Comparison of ENCODE assay signal across 1 cellular context in the genomic region with DNA sequence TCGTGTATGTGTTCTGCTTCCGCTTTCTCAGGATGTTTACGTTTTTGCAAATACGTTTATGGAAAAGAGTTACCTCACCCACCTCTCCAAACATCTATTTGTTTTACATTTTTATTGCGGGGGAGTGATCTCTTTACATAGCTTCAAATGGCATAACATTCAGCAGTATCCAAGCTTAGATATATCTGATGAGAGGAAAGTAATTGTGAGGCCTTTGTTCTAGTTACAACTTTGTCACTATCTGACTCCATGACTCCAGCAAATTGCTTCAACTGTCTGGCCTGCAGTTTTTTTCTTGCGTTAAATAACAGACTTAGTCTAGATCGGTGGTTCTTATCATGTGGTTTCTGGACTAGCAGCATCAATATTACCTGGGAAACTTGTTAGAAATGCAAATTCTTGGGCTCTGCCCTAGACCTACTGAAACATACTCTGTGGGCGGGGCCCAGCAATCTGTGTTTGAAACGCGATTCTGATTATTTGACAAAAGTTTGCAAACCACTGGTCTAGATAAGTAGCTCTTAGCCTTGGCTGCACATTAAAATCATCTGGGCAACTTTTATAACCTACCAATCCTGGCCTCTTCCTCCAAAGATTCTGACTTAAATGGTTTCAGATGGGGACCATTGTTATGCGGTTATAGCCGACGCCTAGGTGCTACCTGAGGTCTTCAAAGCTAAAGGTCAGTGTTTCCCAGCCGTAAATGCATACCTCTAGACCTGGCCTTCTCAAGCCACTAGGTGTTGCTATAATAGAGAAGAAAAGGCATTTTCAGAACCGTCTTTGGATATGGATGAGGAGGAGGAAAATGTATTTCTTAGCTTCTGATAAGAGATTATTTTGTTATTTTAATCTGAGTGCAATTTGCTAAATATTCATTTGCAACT.
TF ChIP-seq lines count a peak whose summit lies in the region.

No MANE protein-coding gene starts in this region.

TF ChIP-seq in HCT116, 20 proteins besides CTCF, POLR2A, EP300 and RAD21 (continued from another document):
- TF ChIP-seq, protein P1, sequence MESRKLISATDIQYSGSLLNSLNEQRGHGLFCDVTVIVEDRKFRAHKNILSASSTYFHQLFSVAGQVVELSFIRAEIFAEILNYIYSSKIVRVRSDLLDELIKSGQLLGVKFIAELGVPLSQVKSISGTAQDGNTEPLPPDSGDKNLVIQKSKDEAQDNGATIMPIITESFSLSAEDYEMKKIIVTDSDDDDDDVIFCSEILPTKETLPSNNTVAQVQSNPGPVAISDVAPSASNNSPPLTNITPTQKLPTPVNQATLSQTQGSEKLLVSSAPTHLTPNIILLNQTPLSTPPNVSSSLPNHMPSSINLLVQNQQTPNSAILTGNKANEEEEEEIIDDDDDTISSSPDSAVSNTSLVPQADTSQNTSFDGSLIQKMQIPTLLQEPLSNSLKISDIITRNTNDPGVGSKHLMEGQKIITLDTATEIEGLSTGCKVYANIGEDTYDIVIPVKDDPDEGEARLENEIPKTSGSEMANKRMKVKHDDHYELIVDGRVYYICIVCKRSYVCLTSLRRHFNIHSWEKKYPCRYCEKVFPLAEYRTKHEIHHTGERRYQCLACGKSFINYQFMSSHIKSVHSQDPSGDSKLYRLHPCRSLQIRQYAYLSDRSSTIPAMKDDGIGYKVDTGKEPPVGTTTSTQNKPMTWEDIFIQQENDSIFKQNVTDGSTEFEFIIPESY (IDR thresholded peaks at IDR 0.05; ENCODE audit: extremely low read depth, insufficient replicate concordance, low read length) = no peak
- TF ChIP-seq, protein P2, sequence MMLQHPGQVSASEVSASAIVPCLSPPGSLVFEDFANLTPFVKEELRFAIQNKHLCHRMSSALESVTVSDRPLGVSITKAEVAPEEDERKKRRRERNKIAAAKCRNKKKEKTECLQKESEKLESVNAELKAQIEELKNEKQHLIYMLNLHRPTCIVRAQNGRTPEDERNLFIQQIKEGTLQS (IDR thresholded peaks at IDR 0.05) = no peak
- TF ChIP-seq YY1 (IDR thresholded peaks at IDR 0.05; ENCODE audit: extremely low read depth, insufficient replicate concordance, low read depth, low read length) (no peak), EGR1 (IDR thresholded peaks at IDR 0.05; ENCODE audit: low read depth) (no peak), EZH2phosphoT487 (IDR thresholded peaks at IDR 0.05; ENCODE audit: borderline replicate concordance) (no peak), SRF (IDR thresholded peaks at IDR 0.05; ENCODE audit: low read depth) (no peak), ZFX (IDR thresholded peaks at IDR 0.05) (no peak), JUND (IDR thresholded peaks at IDR 0.05) (no peak), FOSL1 (IDR thresholded peaks at IDR 0.05; ENCODE audit: low read depth) (no peak), ZNF274 (IDR thresholded peaks at IDR 0.05; ENCODE audit: low read depth, low read length) (no peak), ELF1 (IDR thresholded peaks at IDR 0.05; ENCODE audit: borderline replicate concordance, low read depth) (no peak), EZH2 (IDR thresholded peaks at IDR 0.05) (no peak), SP1 (IDR thresholded peaks at IDR 0.05; ENCODE audit: low read depth) (no peak), CBX3 (IDR thresholded peaks at IDR 0.05; ENCODE audit: low read depth) (no peak), CEBPB (IDR thresholded peaks at IDR 0.05; ENCODE audit: low read depth) (no peak), TCF7L2 (IDR thresholded peaks at IDR 0.05; ENCODE audit: borderline replicate concordance, extremely low read depth, insufficient read depth, insufficient read length) (no peak), SIN3A (IDR thresholded peaks at IDR 0.05; ENCODE audit: low read depth) (no peak)
- TF ChIP-seq, protein P3, sequence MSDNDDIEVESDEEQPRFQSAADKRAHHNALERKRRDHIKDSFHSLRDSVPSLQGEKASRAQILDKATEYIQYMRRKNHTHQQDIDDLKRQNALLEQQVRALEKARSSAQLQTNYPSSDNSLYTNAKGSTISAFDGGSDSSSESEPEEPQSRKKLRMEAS (IDR thresholded peaks at IDR 0.05) = no peak
